In the genomic region with DNA sequence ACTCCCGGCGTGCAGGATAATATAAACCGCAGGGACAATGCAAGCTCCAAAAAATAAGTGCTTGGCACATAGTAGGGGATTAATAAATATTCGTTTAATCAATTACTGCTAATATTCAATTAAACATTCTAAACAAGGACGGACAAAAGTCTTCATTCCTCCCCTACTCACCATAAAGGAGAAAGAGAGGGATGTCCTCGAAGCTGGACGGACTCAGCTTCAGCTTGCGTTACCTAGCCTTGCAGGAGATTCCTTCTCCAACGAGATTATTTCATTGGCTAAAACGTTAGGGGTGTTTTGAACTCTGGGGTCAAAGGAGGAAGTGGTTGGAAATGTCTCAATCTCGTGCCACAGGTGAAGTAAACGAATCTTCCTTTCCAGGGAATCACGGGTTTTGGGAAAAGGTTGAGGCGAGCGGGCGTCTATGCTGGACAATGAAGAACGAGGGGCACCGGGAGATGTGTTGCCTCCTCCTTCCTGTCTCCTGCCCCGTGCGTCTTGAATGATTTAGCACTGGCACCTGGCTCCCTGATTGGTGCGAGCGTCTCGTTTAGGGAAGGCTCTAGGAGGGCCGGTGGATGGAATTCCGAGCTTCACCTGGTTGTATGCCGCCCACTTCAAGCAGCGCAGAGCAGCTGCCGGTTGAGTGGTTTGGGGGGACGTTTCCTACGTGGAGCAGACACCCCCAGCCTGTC, we compare ENCODE assay signal across 1 cellular context.
TF ChIP-seq lines count a peak whose summit lies in the region.

No MANE protein-coding gene starts in this region.

TF ChIP-seq in SK-N-SH, 30 proteins besides CTCF, POLR2A, EP300 and RAD21:
- TF ChIP-seq, protein P1, sequence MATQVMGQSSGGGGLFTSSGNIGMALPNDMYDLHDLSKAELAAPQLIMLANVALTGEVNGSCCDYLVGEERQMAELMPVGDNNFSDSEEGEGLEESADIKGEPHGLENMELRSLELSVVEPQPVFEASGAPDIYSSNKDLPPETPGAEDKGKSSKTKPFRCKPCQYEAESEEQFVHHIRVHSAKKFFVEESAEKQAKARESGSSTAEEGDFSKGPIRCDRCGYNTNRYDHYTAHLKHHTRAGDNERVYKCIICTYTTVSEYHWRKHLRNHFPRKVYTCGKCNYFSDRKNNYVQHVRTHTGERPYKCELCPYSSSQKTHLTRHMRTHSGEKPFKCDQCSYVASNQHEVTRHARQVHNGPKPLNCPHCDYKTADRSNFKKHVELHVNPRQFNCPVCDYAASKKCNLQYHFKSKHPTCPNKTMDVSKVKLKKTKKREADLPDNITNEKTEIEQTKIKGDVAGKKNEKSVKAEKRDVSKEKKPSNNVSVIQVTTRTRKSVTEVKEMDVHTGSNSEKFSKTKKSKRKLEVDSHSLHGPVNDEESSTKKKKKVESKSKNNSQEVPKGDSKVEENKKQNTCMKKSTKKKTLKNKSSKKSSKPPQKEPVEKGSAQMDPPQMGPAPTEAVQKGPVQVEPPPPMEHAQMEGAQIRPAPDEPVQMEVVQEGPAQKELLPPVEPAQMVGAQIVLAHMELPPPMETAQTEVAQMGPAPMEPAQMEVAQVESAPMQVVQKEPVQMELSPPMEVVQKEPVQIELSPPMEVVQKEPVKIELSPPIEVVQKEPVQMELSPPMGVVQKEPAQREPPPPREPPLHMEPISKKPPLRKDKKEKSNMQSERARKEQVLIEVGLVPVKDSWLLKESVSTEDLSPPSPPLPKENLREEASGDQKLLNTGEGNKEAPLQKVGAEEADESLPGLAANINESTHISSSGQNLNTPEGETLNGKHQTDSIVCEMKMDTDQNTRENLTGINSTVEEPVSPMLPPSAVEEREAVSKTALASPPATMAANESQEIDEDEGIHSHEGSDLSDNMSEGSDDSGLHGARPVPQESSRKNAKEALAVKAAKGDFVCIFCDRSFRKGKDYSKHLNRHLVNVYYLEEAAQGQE (IDR thresholded peaks at IDR 0.05; ENCODE audit: low read depth, low read length) = peak; percentile 36; the same call in 1 of the 2 replicates
- no peak for TF ChIP-seq SIN3A (IDR thresholded peaks at IDR 0.05; ENCODE audit: borderline replicate concordance, low read depth, low read length)
